ENCODE assay signal across 1 cellular context in the genomic region with DNA sequence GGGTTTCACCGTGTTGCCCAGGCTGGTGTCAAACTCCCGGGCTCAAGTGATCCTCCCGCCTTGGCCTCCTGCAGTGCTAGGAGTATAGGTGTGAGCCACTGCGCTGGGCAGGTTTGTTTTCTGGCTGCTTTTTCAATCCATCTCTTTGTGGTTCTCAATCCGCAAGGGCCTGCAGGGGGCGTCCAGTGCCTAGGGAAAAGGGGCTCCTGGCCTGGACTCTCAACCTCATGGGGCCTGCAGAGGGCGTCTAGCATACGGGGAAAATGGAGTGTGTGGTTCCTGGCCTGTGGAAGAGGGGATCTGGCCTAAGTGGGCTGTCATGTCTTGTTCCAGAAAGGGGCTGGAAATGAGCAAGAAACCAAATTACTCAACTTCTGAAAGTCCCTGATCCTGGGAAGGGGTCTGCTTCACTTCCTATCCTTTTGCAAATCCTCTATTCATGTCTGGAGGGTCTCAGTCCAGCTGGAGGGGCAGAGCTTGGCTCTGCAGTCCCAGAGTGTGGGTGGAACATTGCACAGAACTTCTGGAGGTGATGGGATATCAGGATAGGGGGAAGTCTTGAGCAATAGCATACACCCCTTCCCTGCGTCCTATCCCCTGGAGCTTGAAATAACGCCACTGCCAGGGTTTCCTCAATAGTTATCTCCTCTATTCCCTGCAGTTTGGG.
TF ChIP-seq lines count a peak whose summit lies in the region.

No MANE protein-coding gene starts in this region.

TF ChIP-seq in HepG2, 621 proteins besides CTCF, POLR2A, EP300 and RAD21 (continued from another document and continues in another):
- no peak for TF ChIP-seq AGO2 (optimal IDR thresholded peaks at IDR 0.05; ENCODE audit: low read depth, low read length)
- TF ChIP-seq ZNF652 (CRISPR knock-in tag; IDR thresholded peaks at IDR 0.05; ENCODE audit: borderline replicate concordance, low read depth): no peak
- TF ChIP-seq, protein P1, sequence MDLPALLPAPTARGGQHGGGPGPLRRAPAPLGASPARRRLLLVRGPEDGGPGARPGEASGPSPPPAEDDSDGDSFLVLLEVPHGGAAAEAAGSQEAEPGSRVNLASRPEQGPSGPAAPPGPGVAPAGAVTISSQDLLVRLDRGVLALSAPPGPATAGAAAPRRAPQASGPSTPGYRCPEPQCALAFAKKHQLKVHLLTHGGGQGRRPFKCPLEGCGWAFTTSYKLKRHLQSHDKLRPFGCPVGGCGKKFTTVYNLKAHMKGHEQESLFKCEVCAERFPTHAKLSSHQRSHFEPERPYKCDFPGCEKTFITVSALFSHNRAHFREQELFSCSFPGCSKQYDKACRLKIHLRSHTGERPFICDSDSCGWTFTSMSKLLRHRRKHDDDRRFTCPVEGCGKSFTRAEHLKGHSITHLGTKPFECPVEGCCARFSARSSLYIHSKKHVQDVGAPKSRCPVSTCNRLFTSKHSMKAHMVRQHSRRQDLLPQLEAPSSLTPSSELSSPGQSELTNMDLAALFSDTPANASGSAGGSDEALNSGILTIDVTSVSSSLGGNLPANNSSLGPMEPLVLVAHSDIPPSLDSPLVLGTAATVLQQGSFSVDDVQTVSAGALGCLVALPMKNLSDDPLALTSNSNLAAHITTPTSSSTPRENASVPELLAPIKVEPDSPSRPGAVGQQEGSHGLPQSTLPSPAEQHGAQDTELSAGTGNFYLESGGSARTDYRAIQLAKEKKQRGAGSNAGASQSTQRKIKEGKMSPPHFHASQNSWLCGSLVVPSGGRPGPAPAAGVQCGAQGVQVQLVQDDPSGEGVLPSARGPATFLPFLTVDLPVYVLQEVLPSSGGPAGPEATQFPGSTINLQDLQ (CRISPR knock-in tag; IDR thresholded peaks at IDR 0.05): no peak
- TF ChIP-seq ZBTB39 (CRISPR knock-in tag; IDR thresholded peaks at IDR 0.05): no peak
- TF ChIP-seq ZNF563 (CRISPR knock-in tag; IDR thresholded peaks at IDR 0.05): no peak
- TF ChIP-seq ISL2 (CRISPR knock-in tag; IDR thresholded peaks at IDR 0.05): peak; percentile 44; the same call in 1 of the 2 replicates
- no peak for TF ChIP-seq ZNF354B (CRISPR knock-in tag; IDR thresholded peaks at IDR 0.05)
- TF ChIP-seq HDAC1 (CRISPR knock-in tag; IDR thresholded peaks at IDR 0.05): peak; percentile 39; the same call in 1 of the 2 replicates
- TF ChIP-seq IRF9 (CRISPR knock-in tag; IDR thresholded peaks at IDR 0.05; ENCODE audit: borderline replicate concordance): no peak
- TF ChIP-seq ZNF570 (CRISPR knock-in tag; IDR thresholded peaks at IDR 0.05; ENCODE audit: borderline replicate concordance): no peak
- no peak for TF ChIP-seq FIP1L1 (IDR thresholded peaks at IDR 0.05; ENCODE audit: borderline replicate concordance, insufficient read depth, low read depth, low read length)
- TF ChIP-seq MYPOP (CRISPR knock-in tag; IDR thresholded peaks at IDR 0.05): 0 out of 2 replicates have a peak, but pooled peaks have one; percentile 46
- TF ChIP-seq HMG20A (CRISPR knock-in tag; IDR thresholded peaks at IDR 0.05; ENCODE audit: borderline replicate concordance): no peak
- TF ChIP-seq, protein P2, sequence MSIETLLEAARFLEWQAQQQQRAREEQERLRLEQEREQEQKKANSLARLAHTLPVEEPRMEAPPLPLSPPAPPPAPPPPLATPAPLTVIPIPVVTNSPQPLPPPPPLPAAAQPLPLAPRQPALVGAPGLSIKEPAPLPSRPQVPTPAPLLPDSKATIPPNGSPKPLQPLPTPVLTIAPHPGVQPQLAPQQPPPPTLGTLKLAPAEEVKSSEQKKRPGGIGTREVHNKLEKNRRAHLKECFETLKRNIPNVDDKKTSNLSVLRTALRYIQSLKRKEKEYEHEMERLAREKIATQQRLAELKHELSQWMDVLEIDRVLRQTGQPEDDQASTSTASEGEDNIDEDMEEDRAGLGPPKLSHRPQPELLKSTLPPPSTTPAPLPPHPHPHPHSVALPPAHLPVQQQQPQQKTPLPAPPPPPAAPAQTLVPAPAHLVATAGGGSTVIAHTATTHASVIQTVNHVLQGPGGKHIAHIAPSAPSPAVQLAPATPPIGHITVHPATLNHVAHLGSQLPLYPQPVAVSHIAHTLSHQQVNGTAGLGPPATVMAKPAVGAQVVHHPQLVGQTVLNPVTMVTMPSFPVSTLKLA (IDR thresholded peaks at IDR 0.05): no peak
- TF ChIP-seq ZNF138 (CRISPR knock-in tag; IDR thresholded peaks at IDR 0.05; ENCODE audit: low read depth): no peak
- TF ChIP-seq SNAPC2 (CRISPR knock-in tag; IDR thresholded peaks at IDR 0.05): no peak
- TF ChIP-seq KDM5B (CRISPR knock-in tag; IDR thresholded peaks at IDR 0.05; ENCODE audit: borderline replicate concordance): peak; percentile 75; the same call in 1 of the 2 replicates
- TF ChIP-seq ZNF234 (CRISPR knock-in tag; conservative IDR thresholded peaks at IDR 0.05): no peak
- TF ChIP-seq, protein P3, sequence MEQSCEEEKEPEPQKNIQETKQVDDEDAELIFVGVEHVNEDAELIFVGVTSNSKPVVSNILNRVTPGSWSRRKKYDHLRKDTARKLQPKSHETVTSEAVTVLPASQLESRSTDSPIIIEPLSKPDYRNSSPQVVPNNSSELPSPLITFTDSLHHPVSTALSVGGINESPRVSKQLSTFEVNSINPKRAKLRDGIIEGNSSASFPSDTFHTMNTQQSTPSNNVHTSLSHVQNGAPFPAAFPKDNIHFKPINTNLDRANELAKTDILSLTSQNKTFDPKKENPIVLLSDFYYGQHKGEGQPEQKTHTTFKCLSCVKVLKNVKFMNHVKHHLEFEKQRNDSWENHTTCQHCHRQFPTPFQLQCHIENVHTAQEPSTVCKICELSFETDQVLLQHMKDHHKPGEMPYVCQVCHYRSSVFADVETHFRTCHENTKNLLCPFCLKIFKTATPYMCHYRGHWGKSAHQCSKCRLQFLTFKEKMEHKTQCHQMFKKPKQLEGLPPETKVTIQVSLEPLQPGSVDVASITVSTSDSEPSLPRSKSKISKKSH (CRISPR knock-in tag; IDR thresholded peaks at IDR 0.05; ENCODE audit: borderline replicate concordance): no peak
- TF ChIP-seq MLLT10 (CRISPR knock-in tag; IDR thresholded peaks at IDR 0.05): no peak
- no peak for TF ChIP-seq ZBTB7A (CRISPR knock-in tag; IDR thresholded peaks at IDR 0.05)
- no peak for TF ChIP-seq RNF2 (conservative IDR thresholded peaks at IDR 0.05; ENCODE audit: low read depth)
- no peak for TF ChIP-seq ZBTB20 (CRISPR knock-in tag; IDR thresholded peaks at IDR 0.05; ENCODE audit: borderline replicate concordance, low read depth)
- TF ChIP-seq, protein P4, sequence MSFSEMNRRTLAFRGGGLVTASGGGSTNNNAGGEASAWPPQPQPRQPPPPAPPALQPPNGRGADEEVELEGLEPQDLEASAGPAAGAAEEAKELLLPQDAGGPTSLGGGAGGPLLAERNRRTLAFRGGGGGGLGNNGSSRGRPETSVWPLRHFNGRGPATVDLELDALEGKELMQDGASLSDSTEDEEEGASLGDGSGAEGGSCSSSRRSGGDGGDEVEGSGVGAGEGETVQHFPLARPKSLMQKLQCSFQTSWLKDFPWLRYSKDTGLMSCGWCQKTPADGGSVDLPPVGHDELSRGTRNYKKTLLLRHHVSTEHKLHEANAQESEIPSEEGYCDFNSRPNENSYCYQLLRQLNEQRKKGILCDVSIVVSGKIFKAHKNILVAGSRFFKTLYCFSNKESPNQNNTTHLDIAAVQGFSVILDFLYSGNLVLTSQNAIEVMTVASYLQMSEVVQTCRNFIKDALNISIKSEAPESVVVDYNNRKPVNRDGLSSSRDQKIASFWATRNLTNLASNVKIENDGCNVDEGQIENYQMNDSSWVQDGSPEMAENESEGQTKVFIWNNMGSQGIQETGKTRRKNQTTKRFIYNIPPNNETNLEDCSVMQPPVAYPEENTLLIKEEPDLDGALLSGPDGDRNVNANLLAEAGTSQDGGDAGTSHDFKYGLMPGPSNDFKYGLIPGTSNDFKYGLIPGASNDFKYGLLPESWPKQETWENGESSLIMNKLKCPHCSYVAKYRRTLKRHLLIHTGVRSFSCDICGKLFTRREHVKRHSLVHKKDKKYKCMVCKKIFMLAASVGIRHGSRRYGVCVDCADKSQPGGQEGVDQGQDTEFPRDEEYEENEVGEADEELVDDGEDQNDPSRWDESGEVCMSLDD (CRISPR knock-in tag; IDR thresholded peaks at IDR 0.05; ENCODE audit: borderline replicate concordance): 0 out of 2 replicates have a peak, but pooled peaks have one; percentile 19
- no peak for TF ChIP-seq ZNF784 (CRISPR knock-in tag; IDR thresholded peaks at IDR 0.05; ENCODE audit: borderline replicate concordance)
- no peak for TF ChIP-seq IKZF1 (IDR thresholded peaks at IDR 0.05)
- TF ChIP-seq PAF1 (CRISPR knock-in tag; IDR thresholded peaks at IDR 0.05): no peak
- peak; percentile 58; the same call in 1 of the 2 replicates for TF ChIP-seq SALL1 (CRISPR knock-in tag; IDR thresholded peaks at IDR 0.05)
- TF ChIP-seq DPF2 (CRISPR knock-in tag; IDR thresholded peaks at IDR 0.05; ENCODE audit: borderline replicate concordance, low read depth): no peak
- no peak for TF ChIP-seq FOXJ3 (CRISPR knock-in tag; IDR thresholded peaks at IDR 0.05; ENCODE audit: borderline replicate concordance)
- TF ChIP-seq SP2 (CRISPR knock-in tag; IDR thresholded peaks at IDR 0.05): no peak
- TF ChIP-seq TBP (CRISPR knock-in tag; IDR thresholded peaks at IDR 0.05): no peak
- peak; percentile 19; the same call in 1 of the 2 replicates for TF ChIP-seq ARID4A (CRISPR knock-in tag; IDR thresholded peaks at IDR 0.05; ENCODE audit: borderline replicate concordance)
- TF ChIP-seq, protein P5, sequence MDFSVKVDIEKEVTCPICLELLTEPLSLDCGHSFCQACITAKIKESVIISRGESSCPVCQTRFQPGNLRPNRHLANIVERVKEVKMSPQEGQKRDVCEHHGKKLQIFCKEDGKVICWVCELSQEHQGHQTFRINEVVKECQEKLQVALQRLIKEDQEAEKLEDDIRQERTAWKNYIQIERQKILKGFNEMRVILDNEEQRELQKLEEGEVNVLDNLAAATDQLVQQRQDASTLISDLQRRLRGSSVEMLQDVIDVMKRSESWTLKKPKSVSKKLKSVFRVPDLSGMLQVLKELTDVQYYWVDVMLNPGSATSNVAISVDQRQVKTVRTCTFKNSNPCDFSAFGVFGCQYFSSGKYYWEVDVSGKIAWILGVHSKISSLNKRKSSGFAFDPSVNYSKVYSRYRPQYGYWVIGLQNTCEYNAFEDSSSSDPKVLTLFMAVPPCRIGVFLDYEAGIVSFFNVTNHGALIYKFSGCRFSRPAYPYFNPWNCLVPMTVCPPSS (IDR thresholded peaks at IDR 0.05): no peak
- TF ChIP-seq ZNF558 (CRISPR knock-in tag; IDR thresholded peaks at IDR 0.05; ENCODE audit: borderline replicate concordance): no peak
- TF ChIP-seq RBAK (CRISPR knock-in tag; IDR thresholded peaks at IDR 0.05): no peak
- TF ChIP-seq PTBP1 (IDR thresholded peaks at IDR 0.05; ENCODE audit: low read depth, low read length, poor library complexity, severe bottlenecking): no peak
